ENCODE assay signal across 18 cellular contexts in genomic region chr13:77896977-77897376, GRCh38. TPM values are rescaled to one million over a fixed set of nuclear protein-coding genes. Genes with fewer than 3 reads are reported as not detected.
A peak's percentile ranks its signal among the peaks of the same experiment; 100 is the strongest.
DNase-seq lines count a peak whose midpoint lies in the region; TF ChIP-seq lines count a peak whose summit lies in the region.
"Had no signal": no experiment of that assay in that cellular context is flagged by ENCODE, and none has a peak within 500 bp of the region (broad histone marks: within the 10 kb centered on the region; RNA-seq: fewer than 3 reads in every experiment).

No MANE protein-coding gene starts in this region.

- no peak overlapping the region for H3K4me3 ChIP-seq in testis
- H3K4me3 ChIP-seq in MM.1S (ENCODE audit: low read length) = no peak overlapping the region
- H3K4me3 ChIP-seq: BLaER1, body of pancreas had no signal

- H2AFZ ChIP-seq in MM.1S (ENCODE audit: low read length) = no peak overlapping the region

- H3K36me3 ChIP-seq in testis (ENCODE audit: low read depth, missing control alignments) (no peaks in the 10 kb centered on the region), MM.1S (replicated peaks; ENCODE audit: insufficient read depth, low read length) (no peaks in the 10 kb centered on the region)
- H3K36me3 ChIP-seq: BLaER1 had no signal

- no peaks in the 10 kb centered on the region for H3K9me2 ChIP-seq in MM.1S (replicated peaks; ENCODE audit: insufficient read depth, low read length)

- peak overlapping the region; percentile 25 to 76 for H3K27ac ChIP-seq in testis
- no peak overlapping the region for H3K27ac ChIP-seq in MM.1S (ENCODE audit: low read length)
- H3K27ac ChIP-seq: BLaER1 had no signal

- H3F3A ChIP-seq in MM.1S (ENCODE audit: insufficient read depth, low read length) = no peaks in the 10 kb centered on the region

- intact Hi-C loops in testis (cut with DNase I; ENCODE audit: low total_unique reads) = no loop called here

- H3K27me3 ChIP-seq in testis = no peaks in the 10 kb centered on the region
- H3K27me3 ChIP-seq in MM.1S (replicated peaks; ENCODE audit: insufficient read depth, low read length) = no peaks in the 10 kb centered on the region
- H3K27me3 ChIP-seq: BLaER1, body of pancreas had no signal

- peak; percentile 51 for DNase-seq in SHP77 treated with DMSO at 0.1 percent for 48 hours (lab: John Stamatoyannopoulos, UW)
- DNase-seq in fibroblast of gingiva (ENCODE audit: low read depth) = peak; percentile 79
- peak; percentile 58 to 87 for DNase-seq in lung microvascular endothelial cell (ENCODE audit: low read depth in 2 of 2)
- no peak for DNase-seq in testis
- no peak for DNase-seq in activated effector memory CD4-positive, alpha-beta T cell treated with anti-CD3 and anti-CD28 coated beads, Interleukin-2, amount 50 U/mL, for 16 hours
- DNase-seq in globus pallidus (ENCODE audit: low spot score) = no peak
- DNase-seq in stimulated activated CD4-positive, alpha-beta T cell treated with anti-CD3 and anti-CD28 coated beads, Interleukin-12 subunit alpha, Interleukin-12 subunit beta, amount 100 ng/mL, for 4 hours = no peak
- DNase-seq in MM.1S = no peak
- DNase-seq: activated CD4-positive, CD25-positive, alpha-beta regulatory T cell treated with anti-CD3 and anti-CD28 coated beads, Interleukin-2, amount 50 U/mL, for 72 hours; activated naive CD4-positive, alpha-beta T cell; DMS53; effector CD4-positive, alpha-beta T cell; NCI-H2029; NCI-H69; posterior cingulate gyrus had no signal

- TF ChIP-seq POLR2A in testis (IDR thresholded peaks at IDR 0.05) = no peak

- no peaks in the 10 kb centered on the region for H3K9me3 ChIP-seq in testis
- no peaks in the 10 kb centered on the region for H3K9me3 ChIP-seq in MM.1S (replicated peaks; ENCODE audit: insufficient read depth, low read length)
- H3K9me3 ChIP-seq: BLaER1, body of pancreas had no signal

- no peaks in the 10 kb centered on the region for H4K20me1 ChIP-seq in MM.1S (ENCODE audit: insufficient read depth, low read length)
- H4K20me1 ChIP-seq: BLaER1 had no signal

- TF ChIP-seq CTCF in testis (IDR thresholded peaks at IDR 0.05) (no peak), MM.1S (IDR thresholded peaks at IDR 0.05; ENCODE audit: low read length) (no peak)

- no peaks in the 10 kb centered on the region for H3K4me1 ChIP-seq in testis
- no peaks in the 10 kb centered on the region for H3K4me1 ChIP-seq in MM.1S (ENCODE audit: low read length)
- H3K4me1 ChIP-seq: body of pancreas had no signal

- no peak overlapping the region for H3K9ac ChIP-seq in MM.1S (ENCODE audit: low read length)
- H3K9ac ChIP-seq: BLaER1 had no signal

- no peaks in the 10 kb centered on the region for H3K79me2 ChIP-seq in MM.1S (ENCODE audit: low read length)

- WGBS in testis, 2 donors = 66 to 71% methylated on average over 2 of the region's 2 CpGs

- H3K4me2 ChIP-seq in MM.1S (ENCODE audit: low read depth, low read length) = no peak overlapping the region
- H3K4me2 ChIP-seq: BLaER1 had no signal

RNA-seq across cellular contexts. Expression of gene EDNRB, which starts 21.7 kb away (rescaled TPM):
- total RNA-seq in lung microvascular endothelial cell (93.5 and 211 TPM in 2 replicates), testis (1 to 10 TPM; 4.6 to 5.9 TPM)
- polyA plus RNA-seq in testis (ENCODE audit: insufficient read depth, low read depth, low replicate concordance) = 3.5 TPM
- total RNA-seq: T-helper 1 cell treated with Interleukin-12 subunit alpha and Interleukin-12 subunit beta and Interleukin-4 antibody, amounts not matched to agents 30 ng/mL and 1 ng/mL, for 36 hours had no signal

Comparison
In these comparisons a context has a peak if more than half of its experiments do, and no peak if none do; other contexts are left out.
1. DNase-seq: peak in SHP77 treated with DMSO at 0.1 percent for 48 hours (single experiment), fibroblast of gingiva (single experiment) and lung microvascular endothelial cell (2 of 2); none in testis (single experiment), activated effector memory CD4-positive, alpha-beta T cell treated with anti-CD3 and anti-CD28 coated beads, Interleukin-2, amount 50 U/mL, for 16 hours (single experiment), globus pallidus (single experiment), stimulated activated CD4-positive, alpha-beta T cell treated with anti-CD3 and anti-CD28 coated beads, Interleukin-12 subunit alpha, Interleukin-12 subunit beta, amount 100 ng/mL, for 4 hours (single experiment) and MM.1S (single experiment).
2. RNA of gene EDNRB, which starts 21.7 kb away (total RNA-seq): 93.5 to 211 TPM in lung microvascular endothelial cell; 4.6 to 5.9 TPM in testis; every median in the first group is over 10 times any median in the second.